Comparison of ENCODE assay signal across 9 cellular contexts in the genomic region with DNA sequence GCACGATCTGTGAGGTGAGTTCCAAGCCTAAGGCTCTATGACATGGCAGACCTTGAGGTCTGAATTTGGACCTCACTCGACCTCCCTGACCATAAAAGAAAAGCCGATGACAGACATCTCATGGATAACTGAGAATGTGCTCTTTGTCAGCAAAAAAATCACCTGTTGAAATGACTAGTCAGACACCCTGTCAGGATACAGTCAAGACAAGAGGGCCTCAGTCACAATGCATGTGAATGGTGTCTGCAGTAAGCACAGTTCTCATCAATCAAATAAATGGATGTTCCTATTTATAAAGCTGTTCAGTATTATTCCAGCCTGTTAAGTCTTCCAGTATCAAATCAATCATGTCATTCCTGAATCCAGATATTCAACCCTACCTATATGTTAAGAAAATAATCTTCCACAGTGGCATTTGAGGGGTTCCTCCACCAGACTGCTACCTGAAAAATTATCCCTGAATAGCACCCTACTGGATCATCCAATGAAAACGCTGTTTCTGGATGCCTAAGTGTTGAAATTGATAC.
"Had no signal": no experiment of that assay in that cellular context is flagged by ENCODE, and none has a peak within 500 bp of the region (broad histone marks: within the 10 kb centered on the region; RNA-seq: fewer than 3 reads in every experiment).

No MANE protein-coding gene starts in this region.

- DNase-seq: GM23248, GOT3, H7, H9, HCEC 1CT, HFFc6 had no signal

- H3K9ac ChIP-seq: GM23248 had no signal

- H2AFZ ChIP-seq: GM23248, GM23338 had no signal

- H3K27ac ChIP-seq: GM23248 had no signal

- H3K36me3 ChIP-seq: HAP-1 had no signal

- H3K4me1 ChIP-seq: HAP-1 had no signal

- ATAC-seq: GM23338, HCT116 had no signal

- H3K9me3 ChIP-seq: HAP-1 had no signal

- H3K4me3 ChIP-seq: GM23248, GM23338, HAP-1 had no signal

- H3K4me2 ChIP-seq: GM23338 had no signal
